23 cellular contexts compared by ENCODE assay signal in genomic region chr14:92033433-92033832, GRCh38. TPM values are rescaled to one million over a fixed set of nuclear protein-coding genes. Genes with fewer than 3 reads are reported as not detected.
DNase-seq lines count a peak whose midpoint lies in the region; ATAC-seq and TF ChIP-seq lines count a peak whose summit lies in the region.
"Had no signal": no experiment of that assay in that cellular context is flagged by ENCODE, and none has a peak within 500 bp of the region (broad histone marks: within the 10 kb centered on the region; RNA-seq: fewer than 3 reads in every experiment).

No MANE protein-coding gene starts in this region.

- H3K27me3 ChIP-seq in CD4-positive, alpha-beta T cell (ENCODE audit: control insufficient read depth, insufficient read depth, low read length), result no peaks in the 10 kb centered on the region
- no peaks in the 10 kb centered on the region for H3K27me3 ChIP-seq in CD8-positive, alpha-beta T cell (ENCODE audit: insufficient read depth, low read length)
- no peaks in the 10 kb centered on the region for H3K27me3 ChIP-seq in body of pancreas
- H3K27me3 ChIP-seq: ascending aorta, gastrocnemius medialis had no signal

- POLR2A ChIA-PET in CD4-positive, alpha-beta T cell (lab: Charles Lee), result no interaction called here
- POLR2A ChIA-PET in CD8-positive, alpha-beta T cell (lab: Charles Lee), result no interaction called here

- ATAC-seq in CD4-positive, alpha-beta T cell (ENCODE audit: poor library complexity), result no peak
- no peak for ATAC-seq in CD8-positive, alpha-beta T cell
- ATAC-seq in body of pancreas (no peak), GM21717 (IDR thresholded peaks at IDR 0.05; ENCODE audit: unreplicated experiment) (no peak)
- ATAC-seq in natural killer cell treated with Interleukin-12 subunit alpha and Interleukin-12 subunit beta and Interleukin-15 and Interleukin-18, amount 100 ng/mL, for 72 hours, result no peak
- ATAC-seq in effector memory CD8-positive, alpha-beta T cell (replicated peaks), result no peak
- ATAC-seq: activated T-cell treated with anti-CD3 and anti-CD28 coated beads, Interleukin-2, amount 50 U/mL, for 4 hours; gastrocnemius medialis; GM23338 had no signal

- H3K9me3 Mint-ChIP-seq in CD4-positive, alpha-beta T cell, result no peaks in the 10 kb centered on the region
- H3K9me3 Mint-ChIP-seq in CD8-positive, alpha-beta T cell, result no peaks in the 10 kb centered on the region
- H3K9me3 Mint-ChIP-seq in natural killer cell treated with Interleukin-12 subunit alpha and Interleukin-12 subunit beta and Interleukin-15 and Interleukin-18, amount 100 ng/mL, for 72 hours, result no peaks in the 10 kb centered on the region
- H3K9me3 Mint-ChIP-seq in effector memory CD8-positive, alpha-beta T cell, result no peaks in the 10 kb centered on the region
- H3K9me3 Mint-ChIP-seq: activated naive CD4-positive, alpha-beta T cell treated with anti-CD3 and anti-CD28 coated beads, Interleukin-2, amount 10 ng/mL, durations not matched to agents 7 days and 5 days; activated T-cell treated with anti-CD3 and anti-CD28 coated beads, Interleukin-2, amount 50 U/mL, for 4 hours; central memory CD8-positive, alpha-beta T cell; memory B cell had no signal

- DNase-seq in CD4-positive, alpha-beta T cell, result no peak
- DNase-seq in CD8-positive, alpha-beta T cell, result no peak
- DNase-seq in body of pancreas (no peak), D341Med (ENCODE audit: low spot score) (no peak)
- no peak for DNase-seq in natural killer cell treated with Interleukin-12 subunit alpha and Interleukin-12 subunit beta and Interleukin-15 and Interleukin-18, amount 100 ng/mL, for 72 hours (ENCODE audit: low spot score)
- no peak for DNase-seq in effector memory CD8-positive, alpha-beta T cell
- DNase-seq: activated CD4-positive, CD25-positive, alpha-beta regulatory T cell treated with anti-CD3 and anti-CD28 coated beads, Interleukin-2, amount 50 U/mL, for 72 hours; activated CD8-positive, alpha-beta memory T cell treated with anti-CD3 and anti-CD28 coated beads for 24 hours; activated naive CD4-positive, alpha-beta T cell treated with anti-CD3 and anti-CD28 coated beads, Interleukin-2, amount 10 ng/mL, durations not matched to agents 7 days and 5 days; activated T-cell treated with anti-CD3 and anti-CD28 coated beads, Interleukin-2, amount 50 U/mL, for 4 hours; DMS153; gastrocnemius medialis; hippocampal formation; NCI-H146; NCI-H2107; NCI-H446 treated with DMSO at 0.1 percent for 48 hours; OCI-M1; stimulated activated CD4-positive, alpha-beta T cell treated with anti-CD3 and anti-CD28 coated beads, Interleukin-2, amount 100 ng/mL, for 24 hours had no signal

- H3K27ac Mint-ChIP-seq in CD4-positive, alpha-beta T cell, result peak overlapping the region; percentile 65
- H3K27ac Mint-ChIP-seq in CD8-positive, alpha-beta T cell, result peak overlapping the region; percentile 85
- peak overlapping the region; percentile 1 to 66 for H3K27ac Mint-ChIP-seq in natural killer cell treated with Interleukin-12 subunit alpha and Interleukin-12 subunit beta and Interleukin-15 and Interleukin-18, amount 100 ng/mL, for 72 hours
- H3K27ac Mint-ChIP-seq in effector memory CD8-positive, alpha-beta T cell, result peak overlapping the region in 1 of 2 donors; percentile 76
- H3K27ac Mint-ChIP-seq: activated naive CD4-positive, alpha-beta T cell treated with anti-CD3 and anti-CD28 coated beads, Interleukin-2, amount 10 ng/mL, durations not matched to agents 7 days and 5 days; GM23338 had no signal

- 38 to 42% methylated on average over 1 of the region's 1 CpG for WGBS in body of pancreas, 2 donors

- no peaks in the 10 kb centered on the region for H3K9me3 ChIP-seq in CD4-positive, alpha-beta T cell (ENCODE audit: control insufficient read depth, low read length)
- H3K9me3 ChIP-seq in CD8-positive, alpha-beta T cell (ENCODE audit: low read length), result no peaks in the 10 kb centered on the region
- H3K9me3 ChIP-seq in body of pancreas, result no peaks in the 10 kb centered on the region
- H3K9me3 ChIP-seq: ascending aorta, gastrocnemius medialis had no signal

- H3K27ac ChIP-seq in CD4-positive, alpha-beta T cell (ENCODE audit: low read depth, low read length), result no peak overlapping the region
- H3K27ac ChIP-seq in CD8-positive, alpha-beta T cell (ENCODE audit: low read depth, low read length), result no peak overlapping the region
- peak overlapping the region; percentile 59 to 96 (median 84) for H3K27ac ChIP-seq in body of pancreas
- H3K27ac ChIP-seq: ascending aorta, gastrocnemius medialis had no signal

- intact Hi-C loops in CD4-positive, alpha-beta T cell (cut with DNase I, micrococcal nuclease), result loop anchor here in 1 of 2 experiments (5.0 kb wide), 1 partner anchor 1079 kb away; no protein-coding TSS in a partner anchor
- intact Hi-C loops in CD8-positive, alpha-beta T cell (cut with DNase I, micrococcal nuclease), result loop anchor here in 1 of 2 experiments (10.0 kb wide), 1 partner anchor 969 kb away; the partner anchor contains the start of gene RPS6KA5
- intact Hi-C loops in body of pancreas (cut with DNase I), result no loop called here

- H3K4me3 Mint-ChIP-seq in CD4-positive, alpha-beta T cell, result no peak overlapping the region
- H3K4me3 Mint-ChIP-seq in CD8-positive, alpha-beta T cell, result no peak overlapping the region
- H3K4me3 Mint-ChIP-seq in natural killer cell treated with Interleukin-12 subunit alpha and Interleukin-12 subunit beta and Interleukin-15 and Interleukin-18, amount 100 ng/mL, for 72 hours, result no peak overlapping the region
- no peak overlapping the region for H3K4me3 Mint-ChIP-seq in effector memory CD8-positive, alpha-beta T cell
- H3K4me3 Mint-ChIP-seq: activated naive CD4-positive, alpha-beta T cell treated with anti-CD3 and anti-CD28 coated beads, Interleukin-2, amount 10 ng/mL, durations not matched to agents 7 days and 5 days; activated T-cell treated with anti-CD3 and anti-CD28 coated beads, Interleukin-2, amount 50 U/mL, for 4 hours; central memory CD8-positive, alpha-beta T cell; GM23338; memory B cell had no signal

- peaks cover 37% of the 10 kb centered on the region for H3K4me1 Mint-ChIP-seq in CD4-positive, alpha-beta T cell (ENCODE audit: low read depth)
- H3K4me1 Mint-ChIP-seq in CD8-positive, alpha-beta T cell (ENCODE audit: low read depth), result peaks cover 51% of the 10 kb centered on the region
- peaks cover 18 to 19% of the 10 kb centered on the region in 2 donors for H3K4me1 Mint-ChIP-seq in natural killer cell treated with Interleukin-12 subunit alpha and Interleukin-12 subunit beta and Interleukin-15 and Interleukin-18, amount 100 ng/mL, for 72 hours (ENCODE audit: low read depth in 2 of 2)
- peaks cover 19 to 36% of the 10 kb centered on the region in 2 donors for H3K4me1 Mint-ChIP-seq in effector memory CD8-positive, alpha-beta T cell (ENCODE audit: low read depth in 2 of 2)

- no peaks in the 10 kb centered on the region for H3K36me3 ChIP-seq in CD8-positive, alpha-beta T cell (ENCODE audit: insufficient read depth, low read length)
- H3K36me3 ChIP-seq in body of pancreas (replicated peaks in 1 of 2; ENCODE audit: insufficient read depth in 1 of 2, low read depth in 2 of 2), result peaks cover 3 to 5% of the 10 kb centered on the region in 2 donors

- peaks cover 27% of the 10 kb centered on the region for H3K4me1 ChIP-seq in CD8-positive, alpha-beta T cell (ENCODE audit: insufficient read depth, low read length)
- H3K4me1 ChIP-seq in body of pancreas, result peaks cover 56% of the 10 kb centered on the region

- no peak overlapping the region for H3K4me3 ChIP-seq in CD8-positive, alpha-beta T cell (ENCODE audit: low read depth, low read length)
- H3K4me3 ChIP-seq in body of pancreas, result no peak overlapping the region
- H3K4me3 ChIP-seq: ascending aorta, gastrocnemius medialis, GM23338 had no signal

- CTCF ChIA-PET in CD4-positive, alpha-beta T cell (lab: Charles Lee), result interaction anchor here (1.3 kb wide), 1 partner anchor 10 kb away, joined by 3 read pairs; no protein-coding TSS in a partner anchor
- CTCF ChIA-PET in CD8-positive, alpha-beta T cell (lab: Charles Lee), result interaction anchor here (1.1 kb wide), 1 partner anchor 36 kb away, joined by 4 read pairs; no protein-coding TSS in a partner anchor

- H3K27me3 Mint-ChIP-seq in CD4-positive, alpha-beta T cell, result no peaks in the 10 kb centered on the region
- no peaks in the 10 kb centered on the region for H3K27me3 Mint-ChIP-seq in CD8-positive, alpha-beta T cell (ENCODE audit: low read depth)
- no peaks in the 10 kb centered on the region for H3K27me3 Mint-ChIP-seq in natural killer cell treated with Interleukin-12 subunit alpha and Interleukin-12 subunit beta and Interleukin-15 and Interleukin-18, amount 100 ng/mL, for 72 hours
- no peaks in the 10 kb centered on the region for H3K27me3 Mint-ChIP-seq in effector memory CD8-positive, alpha-beta T cell
- H3K27me3 Mint-ChIP-seq: activated naive CD4-positive, alpha-beta T cell treated with anti-CD3 and anti-CD28 coated beads, Interleukin-2, amount 10 ng/mL, durations not matched to agents 7 days and 5 days; central memory CD8-positive, alpha-beta T cell; memory B cell had no signal

- no peak for TF ChIP-seq POLR2A in body of pancreas (IDR thresholded peaks at IDR 0.05)

- H3K36me3 Mint-ChIP-seq in CD4-positive, alpha-beta T cell (ENCODE audit: low read depth), result peaks cover 42% of the 10 kb centered on the region
- H3K36me3 Mint-ChIP-seq in CD8-positive, alpha-beta T cell, result peaks cover 42% of the 10 kb centered on the region
- peaks cover 5% of the 10 kb centered on the region for H3K36me3 Mint-ChIP-seq in natural killer cell treated with Interleukin-12 subunit alpha and Interleukin-12 subunit beta and Interleukin-15 and Interleukin-18, amount 100 ng/mL, for 72 hours
- H3K36me3 Mint-ChIP-seq in effector memory CD8-positive, alpha-beta T cell (ENCODE audit: insufficient read depth), result peaks cover 34% of the 10 kb centered on the region

- TF ChIP-seq CTCF in CD4-positive, alpha-beta T cell (IDR thresholded peaks at IDR 0.05), result no peak
- no peak for TF ChIP-seq CTCF in CD8-positive, alpha-beta T cell (IDR thresholded peaks at IDR 0.05)
- TF ChIP-seq CTCF in body of pancreas (IDR thresholded peaks at IDR 0.05), result no peak

RNA-seq across cellular contexts. Expression of gene TRIP11, which starts 6.4 kb away (rescaled TPM):
- 10 to 100 TPM; 30.0 to 31.2 TPM for total RNA-seq in CD4-positive, alpha-beta T cell
- 10 to 100 TPM; 25.3 to 26.5 TPM for total RNA-seq in CD8-positive, alpha-beta T cell
- total RNA-seq in body of pancreas, result 10 to 100 TPM; 25.2 to 33.6 TPM
- 10 to 100 TPM; 47.8 to 53.9 TPM for total RNA-seq in natural killer cell treated with Interleukin-12 subunit alpha and Interleukin-12 subunit beta and Interleukin-15 and Interleukin-18, amount 100 ng/mL, for 72 hours

Comparison
In these comparisons a context has a peak if more than half of its experiments do, and no peak if none do; other contexts are left out.
1. H3K27ac ChIP-seq: peak in body of pancreas (4 of 4); none in CD4-positive, alpha-beta T cell (single experiment) and CD8-positive, alpha-beta T cell (single experiment).